8 cellular contexts compared by ENCODE assay signal in genomic region chr20:56469077-56469449, GRCh38. TPM values are rescaled to one million over a fixed set of nuclear protein-coding genes. Genes with fewer than 3 reads are reported as not detected.
DNase-seq lines count a peak whose midpoint lies in the region; ATAC-seq and TF ChIP-seq lines count a peak whose summit lies in the region.

No MANE protein-coding gene starts in this region.

- peaks cover 10% of the 10 kb centered on the region for H3K27me3 Mint-ChIP-seq in progenitor cell of endocrine pancreas

- 12 to 20% methylated on average over 8 of the region's 8 CpGs for WGBS in esophagus squamous epithelium, 2 donors

- peaks cover 6 to 44% (median 12%) of the 10 kb centered on the region in 3 donors for H3K4me1 ChIP-seq in esophagus squamous epithelium

- peaks cover 1% of the 10 kb centered on the region for H3K36me3 Mint-ChIP-seq in progenitor cell of endocrine pancreas (ENCODE audit: insufficient read depth)

- no peaks in the 10 kb centered on the region for H3K9me3 Mint-ChIP-seq in progenitor cell of endocrine pancreas (ENCODE audit: low read depth)

- peak overlapping the region; percentile 99 for H3K27ac Mint-ChIP-seq in progenitor cell of endocrine pancreas

- H3K36me3 ChIP-seq in SK-N-MC (ENCODE audit: insufficient read depth, low read length) (peaks cover 14% of the 10 kb centered on the region; the same call in 1 of the 2 replicates), esophagus squamous epithelium (peaks cover 5 to 35% (median 6%) of the 10 kb centered on the region in 3 donors)

- intact Hi-C loops in esophagus squamous epithelium (cut with DNase I), result loop anchor here (10.0 kb wide), 1 partner anchor 74 kb away; the partner anchor contains the start of genes AURKA and CSTF1

- TF ChIP-seq CTCF in esophagus squamous epithelium (IDR thresholded peaks at IDR 0.05) (no peak), progenitor cell of endocrine pancreas (IDR thresholded peaks at IDR 0.05; ENCODE audit: unreplicated experiment) (no peak)

- H3K9me3 ChIP-seq in SK-N-MC (ENCODE audit: low read depth, low read length) (no peaks in the 10 kb centered on the region), esophagus squamous epithelium (no peaks in the 10 kb centered on the region)

- peaks cover 10% of the 10 kb centered on the region for H3K4me1 Mint-ChIP-seq in progenitor cell of endocrine pancreas (ENCODE audit: low read depth)

- peak overlapping the region; percentile 99 for H3K9ac ChIP-seq in SK-N-MC (ENCODE audit: insufficient read length)

- ATAC-seq in GM21717 (IDR thresholded peaks at IDR 0.05; ENCODE audit: unreplicated experiment), result no peak
- no peak for ATAC-seq in HG02870 (IDR thresholded peaks at IDR 0.05; ENCODE audit: unreplicated experiment)
- no peak for ATAC-seq in HG02938 (IDR thresholded peaks at IDR 0.05; ENCODE audit: unreplicated experiment)

- no peaks in the 10 kb centered on the region for H3K27me3 ChIP-seq in esophagus squamous epithelium

- TF ChIP-seq POLR2A in esophagus squamous epithelium (IDR thresholded peaks at IDR 0.05), result no peak

- DNase-seq in ELR (ENCODE audit: low read depth), result peak; percentile 17
- DNase-seq in SK-N-MC (ENCODE audit: low read depth, low spot score), result no peak
- DNase-seq in esophagus squamous epithelium (lab: John Stamatoyannopoulos, UW), result no peak
- no peak for DNase-seq in progenitor cell of endocrine pancreas (ENCODE audit: low spot score, unreplicated experiment)
- no peak for DNase-seq in HCEC 1CT

- peak overlapping the region; percentile 100 for H3K4me3 Mint-ChIP-seq in progenitor cell of endocrine pancreas (ENCODE audit: low read depth)

- H3K4me3 ChIP-seq in SK-N-MC (peak overlapping the region; percentile 92), esophagus squamous epithelium (peak overlapping the region; percentile 59 to 85 (median 70))

- H3K27ac ChIP-seq in SK-N-MC (no peak overlapping the region), esophagus squamous epithelium (peak overlapping the region; percentile 90 to 95 (median 90))

RNA-seq across cellular contexts. Expression of gene RTF2, which starts 0.6 kb away (rescaled TPM):
- 10 to 100 TPM; 40.3 to 53.6 (median 44.7) TPM for total RNA-seq in esophagus squamous epithelium
- total RNA-seq in progenitor cell of endocrine pancreas, result 62.6 and 65.5 TPM in 2 replicates

RNA-seq across cellular contexts. Expression of gene FAM209A, which starts 55.5 kb away (rescaled TPM):
- total RNA-seq in esophagus squamous epithelium (not detected), progenitor cell of endocrine pancreas (0.69 TPM in 1 of 2 replicates, not detected in the other)

RNA-seq across cellular contexts. Expression of gene CASS4, which starts 57.0 kb away (rescaled TPM):
- 1 to 10 TPM in 1 of 4 donors, under 1 TPM in 3; 0.22 to 1.3 (median 0.63) TPM for total RNA-seq in esophagus squamous epithelium
- total RNA-seq in progenitor cell of endocrine pancreas, result 0.09 and 0.26 TPM in 2 replicates
